8 cellular contexts compared by ENCODE assay signal in genomic region chr11:130314749-130315285, GRCh38. TPM values are rescaled to one million over a fixed set of nuclear protein-coding genes. Genes with fewer than 3 reads are reported as not detected.
A peak's percentile ranks its signal among the peaks of the same experiment; 100 is the strongest.
DNase-seq lines count a peak whose midpoint lies in the region; ATAC-seq and TF ChIP-seq lines count a peak whose summit lies in the region.

A gene with protein sequence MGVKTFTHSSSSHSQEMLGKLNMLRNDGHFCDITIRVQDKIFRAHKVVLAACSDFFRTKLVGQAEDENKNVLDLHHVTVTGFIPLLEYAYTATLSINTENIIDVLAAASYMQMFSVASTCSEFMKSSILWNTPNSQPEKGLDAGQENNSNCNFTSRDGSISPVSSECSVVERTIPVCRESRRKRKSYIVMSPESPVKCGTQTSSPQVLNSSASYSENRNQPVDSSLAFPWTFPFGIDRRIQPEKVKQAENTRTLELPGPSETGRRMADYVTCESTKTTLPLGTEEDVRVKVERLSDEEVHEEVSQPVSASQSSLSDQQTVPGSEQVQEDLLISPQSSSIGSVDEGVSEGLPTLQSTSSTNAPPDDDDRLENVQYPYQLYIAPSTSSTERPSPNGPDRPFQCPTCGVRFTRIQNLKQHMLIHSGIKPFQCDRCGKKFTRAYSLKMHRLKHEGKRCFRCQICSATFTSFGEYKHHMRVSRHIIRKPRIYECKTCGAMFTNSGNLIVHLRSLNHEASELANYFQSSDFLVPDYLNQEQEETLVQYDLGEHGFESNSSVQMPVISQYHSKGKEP (minus strand): TSS chr11:130314917. CDS start chr11:130261873, 53,044 bp downstream.

- H3K4me3 ChIP-seq in kidney epithelial cell (ENCODE audit: low read depth, low read length) = peak within 1 kb of the TSS; percentile 91

- H3K27me3 ChIP-seq in kidney epithelial cell (ENCODE audit: control insufficient read depth, insufficient read depth, low read length) = no peaks in the 10 kb centered on the region

- ATAC-seq in GM18909 (IDR thresholded peaks at IDR 0.05; ENCODE audit: poor library complexity, unreplicated experiment) (peak; percentile 63), HG03159 (IDR thresholded peaks at IDR 0.05; ENCODE audit: unreplicated experiment) (peak; percentile 73)

- no peaks in the 10 kb centered on the region for H3K36me3 ChIP-seq in kidney epithelial cell (ENCODE audit: control insufficient read depth, insufficient read depth, low read length)

- DNase-seq in AG08395 (ENCODE audit: low spot score) (peak; percentile 97), NCI-H446 (lab: John Stamatoyannopoulos, UW) (peak; percentile 76 to 93), cerebellar nuclear complex (lab: John Stamatoyannopoulos, UW) (peak; percentile 34 to 73), kidney epithelial cell (ENCODE audit: low read depth) (peak; percentile 34)
- DNase-seq in activated CD4-positive, CD25-positive, alpha-beta regulatory T cell treated with anti-CD3 and anti-CD28 coated beads, Interleukin-2, amount 50 U/mL, for 72 hours = peak; percentile 87
- peak; percentile 91 for DNase-seq in stimulated activated CD4-positive, alpha-beta T cell treated with anti-CD3 and anti-CD28 coated beads, Interleukin-15, amount 100 ng/mL, for 24 hours

- TF ChIP-seq CTCF in kidney epithelial cell (IDR thresholded peaks at IDR 0.05; ENCODE audit: insufficient read depth, low read length, poor library complexity, severe bottlenecking) = no peak

RNA-seq across cellular contexts. Expression of the gene that starts here (rescaled TPM):
- 18.8 and 19.6 TPM in 2 replicates for total RNA-seq in kidney epithelial cell

Comparison
In these comparisons a context has a peak if more than half of its experiments do, and no peak if none do; other contexts are left out.
1. Peak in every context shown above with its lines: DNase-seq, ATAC-seq and H3K4me3 ChIP-seq.
2. DNase-seq: peak in every context shown above with its lines; median percentile 97 in AG08395; 91 in stimulated activated CD4-positive, alpha-beta T cell treated with anti-CD3 and anti-CD28 coated beads, Interleukin-15, amount 100 ng/mL, for 24 hours; 87 in activated CD4-positive, CD25-positive, alpha-beta regulatory T cell treated with anti-CD3 and anti-CD28 coated beads, Interleukin-2, amount 50 U/mL, for 72 hours; 84 in NCI-H446; 54 in cerebellar nuclear complex; 34 in kidney epithelial cell.